Comparison of ENCODE assay signal across 8 cellular contexts in genomic region chr12:11171145-11171952, GRCh38. TPM values are rescaled to one million over a fixed set of nuclear protein-coding genes. Genes with fewer than 3 reads are reported as not detected.
DNase-seq lines count a peak whose midpoint lies in the region; ATAC-seq, FAIRE-seq and TF ChIP-seq lines count a peak whose summit lies in the region.

TSS of gene SMIM10L1 (plus strand) at chr12:11171194. CDS start at chr12:11171357, 163 bp downstream.

- peak within 1 kb of the TSS; percentile 98 for H3K4me3 Mint-ChIP-seq in WTC11

- H3K36me3 Mint-ChIP-seq in WTC11 = peaks cover 24% of the 10 kb centered on the region

- no peak for TF ChIP-seq CTCF in WTC11 (IDR thresholded peaks at IDR 0.05)
- no peak for TF ChIP-seq CTCF in bronchial epithelial cell (IDR thresholded peaks at IDR 0.05; ENCODE audit: insufficient read depth, low read length, severe bottlenecking)

- peak; percentile 93 for TF ChIP-seq POLR2A in GM18951 (IDR thresholded peaks at IDR 0.05; ENCODE audit: extremely low read depth, insufficient read depth, insufficient read length)

- ATAC-seq in HG03175 (IDR thresholded peaks at IDR 0.05; ENCODE audit: unreplicated experiment) (peak; percentile 98), WTC11 (peak; percentile 99)

- no peaks in the 10 kb centered on the region for H3K27me3 Mint-ChIP-seq in WTC11 (ENCODE audit: low read depth)

- peak within 1 kb of the TSS; percentile 77 for H3K4me3 ChIP-seq in bronchial epithelial cell (ENCODE audit: low read depth, low read length)
- H3K4me3 ChIP-seq in skin epidermis = peak within 1 kb of the TSS; percentile 85 to 99 (median 93)

- in situ Hi-C loops in GM18951 (cut with MboI; ENCODE audit: low sequenced_read_pairs, unreplicated experiment) = no loop called here

- H3K4me1 Mint-ChIP-seq in WTC11 = peaks cover 58% of the 10 kb centered on the region

- H3K36me3 ChIP-seq in bronchial epithelial cell (ENCODE audit: control insufficient read depth, insufficient read depth, low read length) = no peaks in the 10 kb centered on the region

- H3K9me3 Mint-ChIP-seq in WTC11 = no peaks in the 10 kb centered on the region

- H3K27ac ChIP-seq in skin epidermis = peak within 1 kb of the TSS; percentile 90 to 99 (median 97)

- POLR2A ChIA-PET in WTC11 (lab: Charles Lee) = interaction anchor here (0.5 to 1.2 kb wide), 9 partner anchors 9 to 959 kb away, joined by 3 to 10 read pairs (median 3); partner anchors contain the start of genes GABARAPL1 and YBX3

- DNase-seq in AG08396 (ENCODE audit: low spot score) (peak; percentile 94), NCI-H2227 treated with DMSO at 0.1 percent for 48 hours (lab: John Stamatoyannopoulos, UW) (peak; percentile 88), WTC11 (ENCODE audit: low spot score) (peak; percentile 88), bronchial epithelial cell (ENCODE audit: low read depth) (peak; percentile 89), iPS-NIHi11 (ENCODE audit: low spot score) (peak; percentile 93)

- H3K27me3 ChIP-seq in bronchial epithelial cell (ENCODE audit: control insufficient read depth, insufficient read depth, low read length) = no peaks in the 10 kb centered on the region

- FAIRE-seq in bronchial epithelial cell (lab: Jason Lieb, UNC) = no peak

- H3K27ac Mint-ChIP-seq in WTC11 = peak within 1 kb of the TSS; percentile 99

- CTCF ChIA-PET in WTC11 (lab: Charles Lee) = interaction anchor here (0.6 to 2.1 kb wide), 6 partner anchors 29 to 422 kb away, joined by 3 to 18 read pairs (median 5); no protein-coding TSS in a partner anchor

TF ChIP-seq in WTC11, 78 proteins besides CTCF, POLR2A, EP300 and RAD21 (continues in another document):
- TF ChIP-seq ZNF512 (CRISPR knock-in tag; IDR thresholded peaks at IDR 0.05; ENCODE audit: borderline replicate concordance) (0 out of 2 replicates have a peak, but pooled peaks have one; percentile 48), ZNF121 (CRISPR knock-in tag; IDR thresholded peaks at IDR 0.05) (no peak), GABPB1 (CRISPR knock-in tag; IDR thresholded peaks at IDR 0.05) (peak; percentile 9; the same call in 1 of the 2 replicates), SMAD4 (CRISPR knock-in tag; IDR thresholded peaks at IDR 0.05) (no peak), ARID4B (CRISPR knock-in tag; IDR thresholded peaks at IDR 0.05; ENCODE audit: borderline replicate concordance) (peak; percentile 93), ATF3 (CRISPR knock-in tag; conservative IDR thresholded peaks at IDR 0.05) (no peak), RELA (CRISPR knock-in tag; IDR thresholded peaks at IDR 0.05; ENCODE audit: borderline replicate concordance) (peak; percentile 42; the same call in 1 of the 2 replicates), NR3C1 (CRISPR knock-in tag; conservative IDR thresholded peaks at IDR 0.05; ENCODE audit: low read depth) (0 out of 2 replicates have a peak, but pooled peaks have one; percentile 63), ZNF281 (CRISPR knock-in tag; IDR thresholded peaks at IDR 0.05) (no peak), AR (CRISPR knock-in tag; IDR thresholded peaks at IDR 0.05) (no peak)

RNA-seq across cellular contexts. Expression of gene SMIM10L1, which starts in this region (rescaled TPM):
- total RNA-seq in WTC11 (2021) (11.8 to 12.3 TPM (median 12.2 TPM) in 3 replicates), bronchial epithelial cell (3.2 and 3.5 TPM in 2 replicates)

Comparison
In these comparisons a context has a peak if more than half of its experiments do, and no peak if none do; other contexts are left out.
1. Peak in every context shown above with its lines: DNase-seq, ATAC-seq, H3K4me3 ChIP-seq and H3K27ac ChIP-seq.